ENCODE assay signal across 33 cellular contexts in the genomic region with DNA sequence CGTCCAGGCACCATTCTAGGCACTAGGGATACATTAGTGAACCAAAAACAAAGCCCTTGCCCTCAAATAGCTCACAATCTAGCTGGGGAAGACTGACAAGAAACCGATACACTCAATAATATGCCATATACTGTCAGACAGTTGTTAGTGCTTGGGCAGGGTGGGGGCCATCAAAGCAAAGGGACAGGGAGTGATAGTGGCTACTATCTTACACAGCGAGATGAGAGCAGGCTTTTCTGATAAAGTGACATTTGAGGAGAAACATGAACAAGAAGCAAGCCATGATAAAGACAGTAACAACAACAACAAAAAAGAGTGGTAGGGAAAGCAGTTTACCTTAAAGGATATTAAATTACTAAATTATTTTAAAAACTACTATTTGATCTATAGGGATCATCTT.
"Had no signal": no experiment of that assay in that cellular context is flagged by ENCODE, and none has a peak within 500 bp of the region (broad histone marks: within the 10 kb centered on the region; RNA-seq: fewer than 3 reads in every experiment).

No MANE protein-coding gene starts in this region.

- ATAC-seq: activated CD8-positive, alpha-beta T cell treated with anti-CD3 and anti-CD28 coated beads for 36 hours; activated T-cell treated with anti-CD3 and anti-CD28 coated beads, Interleukin-2, amount 50 U/mL, for 4 hours; activated T-helper 17 cell treated with anti-CD3 and anti-CD28 coated beads, Interleukin-2, amount 50 U/mL, for 72 hours; body of pancreas; effector memory CD8-positive, alpha-beta T cell; gastroesophageal sphincter; heart right ventricle; T-cell; WTC11 had no signal

- H3K27ac Mint-ChIP-seq: activated CD4-positive, alpha-beta T cell treated with anti-CD3 and anti-CD28 coated beads, Interleukin-2, amount 10 ng/mL, durations not matched to agents 7 days and 5 days; activated CD8-positive, alpha-beta T cell treated with anti-CD3 and anti-CD28 coated beads for 36 hours; activated naive CD8-positive, alpha-beta T cell; activated T-helper 17 cell treated with anti-CD3 and anti-CD28 coated beads, Interleukin-2, amount 50 U/mL, for 72 hours; effector memory CD8-positive, alpha-beta T cell; T-cell; T-helper 1 cell treated with Interleukin-12 subunit alpha and Interleukin-12 subunit beta and Interleukin-4 antibody, amounts not matched to agents 30 μg/mL and 1 μg/mL, for 36 hours; T-helper 2 cell treated with Interferon-gamma antibody and Interleukin-4, amounts not matched to agents 5 μg/mL and 100 μg/mL, for 36 hours; WTC11 had no signal

- H3K36me3 Mint-ChIP-seq: WTC11 had no signal

- H3K27me3 Mint-ChIP-seq: activated CD4-positive, alpha-beta T cell treated with anti-CD3 and anti-CD28 coated beads, Interleukin-2, amount 10 ng/mL, durations not matched to agents 7 days and 5 days; activated CD8-positive, alpha-beta T cell treated with anti-CD3 and anti-CD28 coated beads for 36 hours; activated naive CD8-positive, alpha-beta T cell; activated T-helper 17 cell treated with anti-CD3 and anti-CD28 coated beads, Interleukin-2, amount 50 U/mL, for 72 hours; effector memory CD8-positive, alpha-beta T cell; T-cell had no signal

- DNase-seq: activated CD4-positive, alpha-beta T cell treated with anti-CD3 and anti-CD28 coated beads for 1 hour; activated CD4-positive, alpha-beta T cell treated with anti-CD3 and anti-CD28 coated beads for 4 hours; activated CD4-positive, alpha-beta T cell treated with anti-CD3 and anti-CD28 coated beads, Interleukin-2, amount 10 ng/mL, durations not matched to agents 7 days and 5 days; activated CD4-positive, alpha-beta T cell treated with anti-CD3 and anti-CD28 coated beads, Interleukin-2, amount 50 U/mL, for 48 hours; activated CD8-positive, alpha-beta memory T cell treated with anti-CD3 and anti-CD28 coated beads for 24 hours; activated CD8-positive, alpha-beta T cell treated with anti-CD3 and anti-CD28 coated beads for 36 hours; activated effector memory CD4-positive, alpha-beta T cell treated with Interleukin-2 at 50 U/mL for 16 hours; activated gamma-delta T cell treated with Interleukin-2 at 50 U/mL for 16 hours; activated naive CD4-positive, alpha-beta T cell treated with anti-CD3 and anti-CD28 coated beads, Interleukin-2, amount 50 U/mL, for 16 hours; activated naive CD4-positive, alpha-beta T cell treated with Interleukin-2 at 50 U/mL for 16 hours; activated T-cell treated with anti-CD3 and anti-CD28 coated beads, Interleukin-2, amount 50 U/mL, for 4 hours; amniotic stem cell; anterior cingulate cortex; body of pancreas; caudate nucleus; cortex of kidney; dermis blood vessel endothelial cell; effector CD4-positive, alpha-beta T cell; effector memory CD8-positive, alpha-beta T cell; esophagus squamous epithelium; foreskin melanocyte; heart right ventricle; T-cell; T1000 had no signal

- H3K27me3 ChIP-seq: body of pancreas, esophagus squamous epithelium, gastroesophageal sphincter, heart right ventricle, hepatocyte had no signal

- H3K27ac ChIP-seq: body of pancreas, esophagus squamous epithelium, gastroesophageal sphincter, heart right ventricle, hepatocyte, VCaP had no signal

- H3K4me1 ChIP-seq: esophagus squamous epithelium, gastroesophageal sphincter, heart right ventricle had no signal

- H3K4me1 Mint-ChIP-seq: activated CD4-positive, alpha-beta T cell treated with anti-CD3 and anti-CD28 coated beads, Interleukin-2, amount 10 ng/mL, durations not matched to agents 7 days and 5 days; activated T-helper 17 cell treated with anti-CD3 and anti-CD28 coated beads, Interleukin-2, amount 50 U/mL, for 72 hours; T-cell had no signal

- FAIRE-seq: colon had no signal

- H3K4me3 Mint-ChIP-seq: activated CD4-positive, alpha-beta T cell treated with anti-CD3 and anti-CD28 coated beads, Interleukin-2, amount 10 ng/mL, durations not matched to agents 7 days and 5 days; activated CD8-positive, alpha-beta T cell treated with anti-CD3 and anti-CD28 coated beads for 36 hours; activated naive CD8-positive, alpha-beta T cell; activated T-cell treated with anti-CD3 and anti-CD28 coated beads, Interleukin-2, amount 50 U/mL, for 4 hours; activated T-helper 17 cell treated with anti-CD3 and anti-CD28 coated beads, Interleukin-2, amount 50 U/mL, for 72 hours; effector memory CD8-positive, alpha-beta T cell; T-cell; T-helper 1 cell treated with Interleukin-12 subunit alpha and Interleukin-12 subunit beta and Interleukin-4 antibody, amounts not matched to agents 30 μg/mL and 1 μg/mL, for 36 hours; T-helper 2 cell treated with Interferon-gamma antibody and Interleukin-4, amounts not matched to agents 5 μg/mL and 100 μg/mL, for 36 hours; WTC11 had no signal

- H3K9me3 ChIP-seq: body of pancreas, esophagus squamous epithelium, gastroesophageal sphincter, heart right ventricle had no signal

- H3K9me3 Mint-ChIP-seq: activated CD4-positive, alpha-beta T cell treated with anti-CD3 and anti-CD28 coated beads, Interleukin-2, amount 10 ng/mL, durations not matched to agents 7 days and 5 days; activated CD8-positive, alpha-beta T cell treated with anti-CD3 and anti-CD28 coated beads for 36 hours; activated T-cell treated with anti-CD3 and anti-CD28 coated beads, Interleukin-2, amount 50 U/mL, for 4 hours; activated T-helper 17 cell treated with anti-CD3 and anti-CD28 coated beads, Interleukin-2, amount 50 U/mL, for 72 hours; effector memory CD8-positive, alpha-beta T cell; T-cell; T-helper 1 cell treated with Interleukin-12 subunit alpha and Interleukin-12 subunit beta and Interleukin-4 antibody, amounts not matched to agents 30 μg/mL and 1 μg/mL, for 36 hours; T-helper 2 cell treated with Interferon-gamma antibody and Interleukin-4, amounts not matched to agents 5 μg/mL and 100 μg/mL, for 36 hours; WTC11 had no signal

- H3K4me3 ChIP-seq: body of pancreas, esophagus squamous epithelium, gastroesophageal sphincter, heart right ventricle, hepatocyte had no signal
